Comparison of ENCODE assay signal across 9 cellular contexts in the genomic region with DNA sequence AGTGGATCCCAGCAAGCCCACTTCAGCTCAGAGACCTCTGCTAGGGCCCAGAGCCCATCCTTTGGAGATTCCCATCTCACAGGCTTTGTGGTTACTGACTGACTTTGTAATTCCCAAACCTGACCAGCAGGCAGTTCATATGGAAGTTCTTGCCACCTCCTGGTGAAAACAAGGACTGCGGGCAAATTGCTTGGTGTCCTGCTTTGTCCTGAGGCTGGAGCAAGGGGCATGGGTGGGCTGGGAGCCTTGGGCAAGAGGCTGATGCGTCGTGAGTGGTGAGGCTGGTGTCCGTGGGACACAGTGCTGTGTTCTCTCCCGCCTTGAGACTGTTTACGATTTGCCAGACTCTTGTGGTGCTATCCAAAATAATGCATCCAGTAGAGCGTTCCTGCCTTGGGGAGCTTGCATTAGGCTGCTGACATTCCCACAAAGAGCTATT.
A peak's percentile ranks its signal among the peaks of the same experiment; 100 is the strongest.
DNase-seq lines count a peak whose midpoint lies in the region; ATAC-seq, FAIRE-seq and TF ChIP-seq lines count a peak whose summit lies in the region.
"Had no signal": no experiment of that assay in that cellular context is flagged by ENCODE, and none has a peak within 500 bp of the region (broad histone marks: within the 10 kb centered on the region; RNA-seq: fewer than 3 reads in every experiment).

No MANE protein-coding gene starts in this region.

- CTCF ChIA-PET in Panc1 (lab: Charles Lee): interaction anchor here (0.7 to 1.6 kb wide), 6 partner anchors 17 to 177 kb away, joined by 3 to 5 read pairs (median 4); no protein-coding TSS in a partner anchor

- peaks cover 74% of the 10 kb centered on the region for H3K4me1 Mint-ChIP-seq in neural crest cell
- peaks cover 38% of the 10 kb centered on the region for H3K4me1 Mint-ChIP-seq in activated T-cell treated with anti-CD3 and anti-CD28 coated beads, Interleukin-2, amount 50 U/mL, for 24 hours (ENCODE audit: low read depth)

- DNase-seq in HTR-8/SVneo (ENCODE audit: insufficient read length, low spot score): peak; percentile 90
- no peak for DNase-seq in Panc1 (ENCODE audit: low read depth, low spot score)
- peak; percentile 31 to 51 for DNase-seq in erythroblast (lab: John Stamatoyannopoulos, UW)
- DNase-seq in neural crest cell (ENCODE audit: low read depth, low spot score): peak; percentile 75
- no peak for DNase-seq in KG1 (lab: John Stamatoyannopoulos, UW)
- DNase-seq in activated T-cell treated with anti-CD3 and anti-CD28 coated beads, Interleukin-2, amount 50 U/mL, for 24 hours: no peak

- POLR2A ChIA-PET in Panc1 (lab: Charles Lee): interaction anchor here (1.1 kb wide), 1 partner anchor 111 kb away, joined by 8 read pairs; a partner anchor contains a TSS

- H4K20me1 ChIP-seq in BLaER1: no peaks in the 10 kb centered on the region

- H3K9me3 ChIP-seq in BLaER1: no peaks in the 10 kb centered on the region
- no peaks in the 10 kb centered on the region for H3K9me3 ChIP-seq in Panc1 (ENCODE audit: control insufficient read depth, insufficient read depth, low read depth, low read length)

- peak overlapping the region; percentile 98 for H3K4me2 ChIP-seq in BLaER1

- TF ChIP-seq CTCF in Panc1 (IDR thresholded peaks at IDR 0.05) (peak; percentile 71), neural crest cell (conservative IDR thresholded peaks at IDR 0.05) (peak; percentile 68)

- H3K36me3 ChIP-seq in BLaER1 (no peaks in the 10 kb centered on the region), Panc1 (ENCODE audit: control insufficient read depth, insufficient read depth, low read length) (no peaks in the 10 kb centered on the region)

- TF ChIP-seq POLR2A in erythroblast (IDR thresholded peaks at IDR 0.05; ENCODE audit: low read length): no peak

- no peaks in the 10 kb centered on the region for H3K9me3 Mint-ChIP-seq in neural crest cell
- H3K9me3 Mint-ChIP-seq in activated T-cell treated with anti-CD3 and anti-CD28 coated beads, Interleukin-2, amount 50 U/mL, for 24 hours: no peaks in the 10 kb centered on the region

- H3K4me1 ChIP-seq in BLaER1 (peaks cover 99% of the 10 kb centered on the region), Panc1 (ENCODE audit: control insufficient read depth, insufficient read depth, low read length) (peaks cover 72% of the 10 kb centered on the region)

- in situ Hi-C loops in Panc1 (cut with HindIII; ENCODE audit: low pct_unique_long_range_greater_than_20kb, low sequenced_read_pairs): no loop called here

- BruUV-seq in Panc1 (replicated peaks; lab: Mats Ljungman, UMichigan): no TSS peak

- FAIRE-seq in HTR-8/SVneo (lab: Jason Lieb, UNC): peak; percentile 97
- FAIRE-seq: islet of Langerhans had no signal

- peak overlapping the region; percentile 89 for H3K27ac Mint-ChIP-seq in neural crest cell (ENCODE audit: unreplicated experiment)
- H3K27ac Mint-ChIP-seq in activated T-cell treated with anti-CD3 and anti-CD28 coated beads, Interleukin-2, amount 50 U/mL, for 24 hours: no peak overlapping the region

- H3K27me3 ChIP-seq in BLaER1: no peaks in the 10 kb centered on the region
- no peaks in the 10 kb centered on the region for H3K27me3 ChIP-seq in Panc1 (ENCODE audit: control insufficient read depth, insufficient read depth, low read length)

- H3K27me3 Mint-ChIP-seq in neural crest cell (ENCODE audit: low read depth): no peaks in the 10 kb centered on the region
- H3K27me3 Mint-ChIP-seq in activated T-cell treated with anti-CD3 and anti-CD28 coated beads, Interleukin-2, amount 50 U/mL, for 24 hours: no peaks in the 10 kb centered on the region

- no peak overlapping the region for H3K4me3 ChIP-seq in BLaER1
- H3K4me3 ChIP-seq in Panc1 (ENCODE audit: low read depth in 2 of 2, low read length in 2 of 2): no peak overlapping the region

- ATAC-seq in Panc1: peak; percentile 25; the same call in 1 of the 2 replicates
- no peak for ATAC-seq in HG03469 (IDR thresholded peaks at IDR 0.05; ENCODE audit: unreplicated experiment)

- H3K36me3 Mint-ChIP-seq in neural crest cell (ENCODE audit: low read depth): no peaks in the 10 kb centered on the region
- no peaks in the 10 kb centered on the region for H3K36me3 Mint-ChIP-seq in activated T-cell treated with anti-CD3 and anti-CD28 coated beads, Interleukin-2, amount 50 U/mL, for 24 hours (ENCODE audit: low read depth)

- H3K27ac ChIP-seq in BLaER1 (no peak overlapping the region), Panc1 (ENCODE audit: low read length) (peak overlapping the region; percentile 99)

- 0 out of 2 replicates have a peak overlapping the region, but pooled peaks have one; percentile 48 for H3K9ac ChIP-seq in BLaER1

- H3K4me3 Mint-ChIP-seq in neural crest cell: peak overlapping the region; percentile 33
- H3K4me3 Mint-ChIP-seq in activated T-cell treated with anti-CD3 and anti-CD28 coated beads, Interleukin-2, amount 50 U/mL, for 24 hours: no peak overlapping the region

- intact Hi-C loops in Panc1 (cut with micrococcal nuclease; ENCODE audit: unreplicated experiment): loop anchor here (2.0 to 5.0 kb wide), 2 partner anchors 40 to 106 kb away; no protein-coding TSS in a partner anchor

Comparison
In these comparisons a context has a peak if more than half of its experiments do, and no peak if none do; other contexts are left out.
1. DNase-seq: peak in HTR-8/SVneo (single experiment), erythroblast (2 of 2) and neural crest cell (single experiment); none in Panc1 (single experiment), KG1 (single experiment) and activated T-cell treated with anti-CD3 and anti-CD28 coated beads, Interleukin-2, amount 50 U/mL, for 24 hours (single experiment).